8 cellular contexts compared by ENCODE assay signal in the genomic region with DNA sequence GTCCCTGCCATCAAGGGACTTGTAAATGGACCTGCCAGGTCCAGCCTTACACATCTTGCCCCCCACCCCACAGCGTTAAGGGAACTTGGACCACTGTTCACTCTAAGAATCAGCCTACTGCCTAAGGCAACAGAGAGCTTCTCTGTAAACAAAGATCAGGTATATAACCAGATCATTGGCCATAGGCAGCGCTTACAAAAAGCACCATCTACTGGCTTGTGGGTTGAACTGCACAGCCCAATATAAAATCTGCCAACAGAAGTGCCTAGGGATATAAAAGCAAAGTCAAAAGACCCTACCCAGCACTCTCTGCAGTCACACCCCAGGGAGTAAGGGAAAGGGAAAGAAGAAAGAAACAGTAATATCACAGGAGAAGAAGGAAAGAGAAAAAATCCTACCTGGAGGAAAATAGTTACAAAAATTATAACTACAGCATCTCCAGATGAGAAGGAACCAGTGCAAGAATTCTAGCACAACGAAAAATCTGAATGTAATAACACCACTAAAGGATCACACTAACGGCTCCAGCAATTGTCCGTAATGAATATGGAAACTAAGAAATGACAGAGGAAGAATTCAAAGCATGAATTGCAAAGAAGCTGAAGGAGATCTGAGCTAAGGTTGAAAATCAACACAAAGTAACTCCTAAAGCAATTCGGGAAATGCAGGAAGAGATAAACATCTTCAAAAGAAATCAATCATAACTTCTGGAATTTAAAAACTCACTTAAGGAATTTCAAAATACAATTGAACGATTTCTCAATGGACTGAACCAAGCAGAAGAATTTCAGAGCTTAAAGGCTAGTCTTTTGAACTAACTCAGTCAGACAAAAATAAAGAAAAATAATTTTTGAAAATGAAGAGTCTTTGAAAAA.
DNase-seq lines count a peak whose midpoint lies in the region; ATAC-seq and TF ChIP-seq lines count a peak whose summit lies in the region.

No MANE protein-coding gene starts in this region.

- TF ChIP-seq CTCF in fibroblast of the aortic adventitia (IDR thresholded peaks at IDR 0.05; ENCODE audit: insufficient read depth, low read length), result peak; percentile 93
- TF ChIP-seq CTCF in omental fat pad (IDR thresholded peaks at IDR 0.05), result no peak

- DNase-seq in Right ventricle myocardium inferior (ENCODE audit: missing footprints) (no peak), cardiac septum (ENCODE audit: low spot score) (no peak), NCI-H526 treated with DMSO at 0.1 percent for 48 hours (lab: John Stamatoyannopoulos, UW) (peak; percentile 22), activated T-cell treated with anti-CD3 and anti-CD28 coated beads for 4 hours (peak; percentile 3), fibroblast of the aortic adventitia (ENCODE audit: low read depth) (peak; percentile 81), omental fat pad (ENCODE audit: low spot score) (no peak), NCI-H187 (lab: John Stamatoyannopoulos, UW) (no peak)

- H3K4me3 ChIP-seq in fibroblast of the aortic adventitia (ENCODE audit: low read depth, low read length), result peak overlapping the region; percentile 23

- ATAC-seq in Right ventricle myocardium inferior (peak; percentile 72), HG03066 (IDR thresholded peaks at IDR 0.05; ENCODE audit: low read depth, unreplicated experiment) (peak; percentile 58), omental fat pad (ENCODE audit: low FRiP score) (peak; percentile 73)

- intact Hi-C loops in Right ventricle myocardium inferior (cut with DNase I), result loop anchor here (1.0 to 5.0 kb wide), 2 partner anchors 40 to 307 kb away; no protein-coding TSS in a partner anchor
- intact Hi-C loops in cardiac septum (cut with DNase I), result loop anchor here (5.0 kb wide), 1 partner anchor 307 kb away; no protein-coding TSS in a partner anchor

Comparison
In these comparisons a context has a peak if more than half of its experiments do, and no peak if none do; other contexts are left out.
1. DNase-seq: peak in NCI-H526 treated with DMSO at 0.1 percent for 48 hours (single experiment), activated T-cell treated with anti-CD3 and anti-CD28 coated beads for 4 hours (single experiment) and fibroblast of the aortic adventitia (single experiment); none in Right ventricle myocardium inferior (single experiment), cardiac septum (single experiment), omental fat pad (single experiment) and NCI-H187 (0 of 2).
2. Peak in every context shown above with its lines, with median percentiles within 50 percentile points of each other: ATAC-seq.